1 cellular context compared by ENCODE assay signal in genomic region chr17:82100502-82101298, GRCh38.
A peak's percentile ranks its signal among the peaks of the same experiment; 100 is the strongest.
TF ChIP-seq lines count a peak whose summit lies in the region.

No MANE protein-coding gene starts in this region.

TF ChIP-seq in HepG2, 621 proteins besides CTCF, POLR2A, EP300 and RAD21:
- 0 out of 2 replicates have a peak, but pooled peaks have one; percentile 48 for TF ChIP-seq HOXA9 (CRISPR knock-in tag; IDR thresholded peaks at IDR 0.05; ENCODE audit: borderline replicate concordance)
- TF ChIP-seq ZNF841 (CRISPR knock-in tag; IDR thresholded peaks at IDR 0.05; ENCODE audit: borderline replicate concordance): no peak
- no peak for TF ChIP-seq TBX2 (CRISPR knock-in tag; IDR thresholded peaks at IDR 0.05; ENCODE audit: borderline replicate concordance)
- TF ChIP-seq ETS1 (CRISPR knock-in tag; IDR thresholded peaks at IDR 0.05): no peak
- TF ChIP-seq CAMTA2 (CRISPR knock-in tag; IDR thresholded peaks at IDR 0.05; ENCODE audit: borderline replicate concordance): no peak
- no peak for TF ChIP-seq SRSF1 (optimal IDR thresholded peaks at IDR 0.05; ENCODE audit: low read depth, low read length)
- TF ChIP-seq LBX2 (CRISPR knock-in tag; IDR thresholded peaks at IDR 0.05; ENCODE audit: borderline replicate concordance): no peak
- TF ChIP-seq ZBTB2 (CRISPR knock-in tag; IDR thresholded peaks at IDR 0.05; ENCODE audit: low read depth): 0 out of 2 replicates have a peak, but pooled peaks have one; percentile 23
- 0 out of 2 replicates have a peak, but pooled peaks have one; percentile 56 for TF ChIP-seq ZNF83 (CRISPR knock-in tag; IDR thresholded peaks at IDR 0.05; ENCODE audit: borderline replicate concordance)
- no peak for TF ChIP-seq MTF1 (CRISPR knock-in tag; IDR thresholded peaks at IDR 0.05)
- TF ChIP-seq CHD2 (IDR thresholded peaks at IDR 0.05; ENCODE audit: low read depth, low read length): no peak
- 0 out of 2 replicates have a peak, but pooled peaks have one; percentile 30 for TF ChIP-seq ZNF263 (CRISPR knock-in tag; IDR thresholded peaks at IDR 0.05)
- no peak for TF ChIP-seq ZNF256 (CRISPR knock-in tag; conservative IDR thresholded peaks at IDR 0.05)
- TF ChIP-seq AKAP8 (CRISPR knock-in tag; IDR thresholded peaks at IDR 0.05): peak; percentile 39; the same call in 1 of the 2 replicates
- peak; percentile 45; the same call in 1 of the 2 replicates for TF ChIP-seq KDM5B (CRISPR knock-in tag; IDR thresholded peaks at IDR 0.05; ENCODE audit: borderline replicate concordance)
- 0 out of 2 replicates have a peak, but pooled peaks have one; percentile 28 for TF ChIP-seq ZNF589 (CRISPR knock-in tag; conservative IDR thresholded peaks at IDR 0.05)
- TF ChIP-seq HNRNPL (IDR thresholded peaks at IDR 0.05; ENCODE audit: low read depth, low read length): peak; percentile 64; the same call in 1 of the 2 replicates
- TF ChIP-seq ZC3H13 (CRISPR knock-in tag; IDR thresholded peaks at IDR 0.05): peak; percentile 88
- no peak for TF ChIP-seq REXO4 (CRISPR knock-in tag; IDR thresholded peaks at IDR 0.05; ENCODE audit: borderline replicate concordance)
- TF ChIP-seq ZNF24 (IDR thresholded peaks at IDR 0.05): no peak
- no peak for TF ChIP-seq MIXL1 (CRISPR knock-in tag; IDR thresholded peaks at IDR 0.05)
- TF ChIP-seq AGO2 (optimal IDR thresholded peaks at IDR 0.05; ENCODE audit: low read depth, low read length): peak; percentile 96
- peak; percentile 19; the same call in 1 of the 2 replicates for TF ChIP-seq ZNF333 (CRISPR knock-in tag; IDR thresholded peaks at IDR 0.05; ENCODE audit: borderline replicate concordance)
- TF ChIP-seq PITX1 (CRISPR knock-in tag; IDR thresholded peaks at IDR 0.05): peak; percentile 18; the same call in 1 of the 2 replicates
- TF ChIP-seq MTA1 (CRISPR knock-in tag; IDR thresholded peaks at IDR 0.05; ENCODE audit: borderline replicate concordance): peak; percentile 17; the same call in 1 of the 2 replicates
- TF ChIP-seq PCBP1 (IDR thresholded peaks at IDR 0.05; ENCODE audit: borderline replicate concordance, low read depth, low read length): 0 out of 2 replicates have a peak, but pooled peaks have one; percentile 41
- 0 out of 2 replicates have a peak, but pooled peaks have one; percentile 56 for TF ChIP-seq NFE2L1 (CRISPR knock-in tag; IDR thresholded peaks at IDR 0.05; ENCODE audit: borderline replicate concordance)
- TF ChIP-seq POLR2G (IDR thresholded peaks at IDR 0.05; ENCODE audit: low read depth, low read length): peak; percentile 48; the same call in 1 of the 2 replicates
- TF ChIP-seq ZBTB7A (CRISPR knock-in tag; IDR thresholded peaks at IDR 0.05): peak; percentile 52; the same call in 1 of the 2 replicates
- peak; percentile 75 for TF ChIP-seq AGO1 (IDR thresholded peaks at IDR 0.05; ENCODE audit: low read depth, low read length, poor library complexity, severe bottlenecking)
- no peak for TF ChIP-seq ZNF768 (CRISPR knock-in tag; IDR thresholded peaks at IDR 0.05)
- TF ChIP-seq MXD3 (CRISPR knock-in tag; IDR thresholded peaks at IDR 0.05): 0 out of 2 replicates have a peak, but pooled peaks have one; percentile 10
- TF ChIP-seq NR1H2 (CRISPR knock-in tag; IDR thresholded peaks at IDR 0.05; ENCODE audit: borderline replicate concordance, low read depth): peak; percentile 56; the same call in 1 of the 2 replicates
- no peak for TF ChIP-seq SP140L (CRISPR knock-in tag; IDR thresholded peaks at IDR 0.05; ENCODE audit: borderline replicate concordance)
